Comparison of ENCODE assay signal across 8 cellular contexts in genomic region chr1:41802532-41803501, GRCh38.
DNase-seq lines count a peak whose midpoint lies in the region; ATAC-seq, FAIRE-seq and TF ChIP-seq lines count a peak whose summit lies in the region.

No MANE protein-coding gene starts in this region.

- H3K27ac ChIP-seq in IMR-90 (ENCODE audit: insufficient read depth, low read length) (no peak overlapping the region), HepG2 (ENCODE audit: extremely low read length, insufficient read depth, low read length) (no peak overlapping the region), H9 (ENCODE audit: insufficient read length, low read depth, low read length) (no peak overlapping the region)

- H3K79me2 ChIP-seq in HepG2 (ENCODE audit: insufficient read depth, low read length) (no peaks in the 10 kb centered on the region), H9 (ENCODE audit: insufficient read depth, low read length) (no peaks in the 10 kb centered on the region)

- no peaks in the 10 kb centered on the region for H3K23me2 ChIP-seq in H9 (ENCODE audit: insufficient read length, low read depth, low read length, poor library complexity, severe bottlenecking)

- peaks cover 6 to 14% of the 10 kb centered on the region in 2 experiments for H3K4me1 Mint-ChIP-seq in H9

- no peaks in the 10 kb centered on the region for H3K9me3 ChIP-seq in IMR-90 (ENCODE audit: control insufficient read depth, insufficient read depth, low read length)
- H3K9me3 ChIP-seq in HepG2 (ENCODE audit: low read length) = no peaks in the 10 kb centered on the region
- H3K9me3 ChIP-seq in H9 (ENCODE audit: control insufficient read depth, low read depth, low read length) = no peaks in the 10 kb centered on the region

- H3K4me1 ChIP-seq in IMR-90 (ENCODE audit: control insufficient read depth, insufficient read depth, low read length) = no peaks in the 10 kb centered on the region; the same call in 1 of the 2 replicates
- no peaks in the 10 kb centered on the region for H3K4me1 ChIP-seq in HepG2 (ENCODE audit: insufficient read depth, low read length)
- no peaks in the 10 kb centered on the region for H3K4me1 ChIP-seq in H9 (ENCODE audit: insufficient read depth, low read length)

- no peak overlapping the region for H3K14ac ChIP-seq in IMR-90 (replicated peaks; ENCODE audit: low read depth, low read length)
- no peak overlapping the region for H3K14ac ChIP-seq in H9 (ENCODE audit: insufficient read depth, low read length)

- H3K9ac ChIP-seq in IMR-90 (ENCODE audit: low read depth, low read length) (no peak overlapping the region), HepG2 (ENCODE audit: insufficient read depth, low read depth, low read length) (no peak overlapping the region), H9 (ENCODE audit: extremely low read depth, insufficient read length, low read length) (no peak overlapping the region)

- H2AK5ac ChIP-seq in IMR-90 (ENCODE audit: low read depth, low read length) = no peak overlapping the region
- no peak overlapping the region for H2AK5ac ChIP-seq in H9 (ENCODE audit: insufficient read length, low read length)

- H3K23ac ChIP-seq in IMR-90 (ENCODE audit: low read depth, low read length) (no peak overlapping the region), H9 (ENCODE audit: insufficient read length, low read depth, low read length) (no peak overlapping the region)

- POLR2A ChIA-PET in IMR-90 (lab: Charles Lee; ENCODE audit: unreplicated experiment) (no interaction called here), HepG2 (lab: Yijun Ruan, JAX) (no interaction called here)

- no peak overlapping the region for H3K4me3 Mint-ChIP-seq in H9

- in situ Hi-C loops in IMR-90 (cut with MboI; ENCODE audit: low sequenced_read_pairs) (no loop called here), HepG2 (cut with HindIII; ENCODE audit: extremely low pct_ligation_motif_present, low pct_unique_long_range_greater_than_20kb) (no loop called here)

- H4K8ac ChIP-seq in IMR-90 (ENCODE audit: low read depth in 2 of 2, low read length in 2 of 2) = no peak overlapping the region
- H4K8ac ChIP-seq in H9 (replicated peaks; ENCODE audit: insufficient read length, low read depth, low read length) = no peak overlapping the region

- H4K91ac ChIP-seq in IMR-90 (ENCODE audit: insufficient read depth, low read depth, low read length) = no peak overlapping the region
- no peak overlapping the region for H4K91ac ChIP-seq in H9 (ENCODE audit: insufficient read length, low read depth, low read length)

- no peak for TF ChIP-seq RAD21 in IMR-90 (IDR thresholded peaks at IDR 0.05; ENCODE audit: low read length)
- TF ChIP-seq RAD21 in HepG2 (CRISPR knock-in tag; IDR thresholded peaks at IDR 0.05) = no peak

- H2AFZ ChIP-seq in IMR-90 (replicated peaks; ENCODE audit: low read length, poor library complexity) (peak overlapping the region; percentile 40), HepG2 (ENCODE audit: low read length) (no peak overlapping the region), H9 (ENCODE audit: low read length) (no peak overlapping the region)

- no peak for FAIRE-seq in HepG2 (lab: Jason Lieb, UNC)

- H3K36me3 ChIP-seq in IMR-90 (ENCODE audit: control insufficient read depth, insufficient read depth, low read length) (no peaks in the 10 kb centered on the region), HepG2 (replicated peaks in 1 of 2; ENCODE audit: control insufficient read depth in 1 of 2, insufficient read depth in 2 of 2, low read length in 2 of 2) (no peaks in the 10 kb centered on the region)

- H3K36me3 Mint-ChIP-seq in H9 (ENCODE audit: insufficient read depth in 1 of 3, low read depth in 3 of 3) = no peaks in the 10 kb centered on the region

- no peak overlapping the region for H3K27ac Mint-ChIP-seq in H9

- H2BK12ac ChIP-seq in H9 (ENCODE audit: insufficient read length, low read depth, low read length) = no peak overlapping the region

- no peak overlapping the region for H2BK120ac ChIP-seq in IMR-90 (ENCODE audit: low read depth, low read length)
- no peak overlapping the region for H2BK120ac ChIP-seq in H9 (ENCODE audit: low read depth, low read length, poor library complexity, severe bottlenecking)

- BruUV-seq in IMR-90 (replicated peaks; lab: Mats Ljungman, UMichigan) (no TSS peak), HepG2 (replicated peaks; lab: Mats Ljungman, UMichigan) (no TSS peak)

- H3K9me3 Mint-ChIP-seq in H9 = no peaks in the 10 kb centered on the region; a peak in 1 of 5 replicates

- H4K20me1 ChIP-seq in IMR-90 (ENCODE audit: insufficient read depth, low read length) = no peaks in the 10 kb centered on the region
- no peaks in the 10 kb centered on the region for H4K20me1 ChIP-seq in HepG2 (ENCODE audit: insufficient read depth, low read length)
- H4K20me1 ChIP-seq in H9 (ENCODE audit: control insufficient read depth, insufficient read depth, insufficient read length) = no peaks in the 10 kb centered on the region

- H3K79me1 ChIP-seq in IMR-90 (ENCODE audit: low read depth in 1 of 2, low read length in 2 of 2) = no peaks in the 10 kb centered on the region
- H3K79me1 ChIP-seq in H9 (ENCODE audit: insufficient read depth, low read depth, low read length, poor library complexity, severe bottlenecking) = no peaks in the 10 kb centered on the region

- H3K56ac ChIP-seq in IMR-90 (ENCODE audit: extremely low read depth, insufficient read depth, low read length) = no peak overlapping the region
- no peak overlapping the region for H3K56ac ChIP-seq in H9 (ENCODE audit: insufficient read length, low read depth, low read length)

- no peak for DNase-seq in IMR-90
- DNase-seq in activated effector memory CD4-positive, alpha-beta T cell treated with anti-CD3 and anti-CD28 coated beads, Interleukin-2, amount 50 U/mL, for 16 hours = peak; percentile 67
- DNase-seq in HepG2 (ENCODE audit: low spot score) = no peak
- no peak for DNase-seq in ecto neural progenitor cell (ENCODE audit: low spot score)
- DNase-seq in H9 = no peak
- no peak for DNase-seq in NCI-H1105 (lab: John Stamatoyannopoulos, UW)
- no peak for DNase-seq in amniotic stem cell (lab: John Stamatoyannopoulos, UW)

- H3K4ac ChIP-seq in IMR-90 (ENCODE audit: low read depth, low read length) (no peak overlapping the region), H9 (ENCODE audit: low read depth, low read length) (no peak overlapping the region)

- TF ChIP-seq CTCF in IMR-90 (conservative IDR thresholded peaks at IDR 0.05; ENCODE audit: low read depth, low read length) (no peak), HepG2 (CRISPR knock-in tag; IDR thresholded peaks at IDR 0.05) (no peak), H9 (conservative IDR thresholded peaks at IDR 0.05) (no peak)

- H4K5ac ChIP-seq in IMR-90 (ENCODE audit: low read depth, low read length) (no peak overlapping the region), H9 (ENCODE audit: insufficient read length, low read depth, low read length) (no peak overlapping the region)

- no peak overlapping the region for H2AK9ac ChIP-seq in IMR-90 (replicated peaks; ENCODE audit: low read depth, low read length, poor library complexity)

- TF ChIP-seq POLR2A in IMR-90 (IDR thresholded peaks at IDR 0.05; ENCODE audit: low read depth, low read length) (no peak), HepG2 (IDR thresholded peaks at IDR 0.05; ENCODE audit: insufficient read depth in 1 of 2, low read depth in 2 of 2, low read length in 2 of 2) (no peak)

- peak; percentile 34 for ATAC-seq in GM18870 (IDR thresholded peaks at IDR 0.05; ENCODE audit: unreplicated experiment)
- ATAC-seq in IMR-90 (ENCODE audit: low read depth) = no peak
- no peak for ATAC-seq in HepG2

- CTCF ChIA-PET in IMR-90 (lab: Yijun Ruan, JAX) = interaction anchor here (0.6 to 0.9 kb wide), 2 partner anchors 178 to 230 kb away, joined by 3 to 4 read pairs; no protein-coding TSS in a partner anchor
- CTCF ChIA-PET in HepG2 (lab: Yijun Ruan, JAX; ENCODE audit: low intra/inter-chr PET ratio, low total read pairs) = no interaction called here

- intact Hi-C loops in IMR-90 (cut with micrococcal nuclease) = no loop called here
- intact Hi-C loops in HepG2 (cut with micrococcal nuclease; ENCODE audit: unreplicated experiment) = no loop called here

- no peak overlapping the region for H2BK5ac ChIP-seq in IMR-90 (ENCODE audit: low read depth, low read length, poor library complexity, severe bottlenecking)
- H2BK5ac ChIP-seq in H9 (ENCODE audit: insufficient read length, low read length) = no peak overlapping the region

- H3K4me2 ChIP-seq in IMR-90 (ENCODE audit: low read depth, low read length) (no peak overlapping the region), HepG2 (ENCODE audit: low read depth, low read length) (no peak overlapping the region), H9 (ENCODE audit: insufficient read depth, insufficient read length, low read length) (no peak overlapping the region)

- no peak overlapping the region for H3K4me3 ChIP-seq in IMR-90 (ENCODE audit: insufficient read depth, low read depth, low read length)
- H3K4me3 ChIP-seq in HepG2 (replicated peaks in 1 of 3; ENCODE audit: insufficient read depth in 1 of 3, low read depth in 2 of 3, low read length in 3 of 3) = no peak overlapping the region

- H3T11ph ChIP-seq in H9 (ENCODE audit: low read length) = no peak overlapping the region

- no peak overlapping the region for H2BK15ac ChIP-seq in IMR-90 (ENCODE audit: low read depth, low read length)
- H2BK15ac ChIP-seq in H9 (ENCODE audit: low read depth, low read length) = no peak overlapping the region

- no peaks in the 10 kb centered on the region; the same call in 1 of the 2 replicates for H3K27me3 Mint-ChIP-seq in H9 (ENCODE audit: low read depth)

- dilution Hi-C loops in IMR-90 (cut with HindIII; ENCODE audit: low sequenced_read_pairs, unreplicated experiment) = no loop called here

- no peaks in the 10 kb centered on the region for H3K9me1 ChIP-seq in IMR-90 (ENCODE audit: insufficient read depth, low read length)

- H2BK20ac ChIP-seq in IMR-90 (ENCODE audit: low read depth, low read length) (no peak overlapping the region), H9 (ENCODE audit: low read depth, low read length, poor library complexity, severe bottlenecking) (no peak overlapping the region)

- no peak for TF ChIP-seq EP300 in HepG2 (IDR thresholded peaks at IDR 0.05; ENCODE audit: low read depth in 2 of 2, low read length in 2 of 2)
- TF ChIP-seq EP300 in HepG2 (CRISPR knock-in tag; IDR thresholded peaks at IDR 0.05; ENCODE audit: borderline replicate concordance) = no peak

- H3K27me3 ChIP-seq in IMR-90 (ENCODE audit: control insufficient read depth, insufficient read depth, low read length) = no peaks in the 10 kb centered on the region
- H3K27me3 ChIP-seq in HepG2 (ENCODE audit: control insufficient read depth in 1 of 2, insufficient read depth in 2 of 2, low read length in 2 of 2) = no peaks in the 10 kb centered on the region; a peak in 1 of 5 replicates
- no peaks in the 10 kb centered on the region for H3K27me3 ChIP-seq in H9 (ENCODE audit: insufficient read depth, low read length)

- no peak overlapping the region for H3K18ac ChIP-seq in IMR-90 (ENCODE audit: low read depth, low read length)
- no peak overlapping the region for H3K18ac ChIP-seq in H9 (ENCODE audit: insufficient read length, low read depth, low read length)

- 80% methylated on average over 1 of the region's 4 CpGs; no CpG with 5 or more reads in 1 of the 2 experiments for WGBS in IMR-90 (ENCODE audit: extremely low coverage in 2 of 2, insufficient read length in 1 of 2), 2 experiments
- 7% methylated on average over 3 of the region's 4 CpGs for WGBS in HepG2 (ENCODE audit: low lambda C conversion rate)
- WGBS in H9 (ENCODE audit: extremely low coverage, insufficient read length, low lambda C conversion rate) = no CpG with 5 or more reads among the region's 4 CpGs

TF ChIP-seq in HepG2, 621 proteins besides CTCF, POLR2A, EP300 and RAD21 (continues in another document):
- TF ChIP-seq ZMYM4 (CRISPR knock-in tag; IDR thresholded peaks at IDR 0.05) = no peak
